12 cellular contexts compared by ENCODE assay signal in the genomic region with DNA sequence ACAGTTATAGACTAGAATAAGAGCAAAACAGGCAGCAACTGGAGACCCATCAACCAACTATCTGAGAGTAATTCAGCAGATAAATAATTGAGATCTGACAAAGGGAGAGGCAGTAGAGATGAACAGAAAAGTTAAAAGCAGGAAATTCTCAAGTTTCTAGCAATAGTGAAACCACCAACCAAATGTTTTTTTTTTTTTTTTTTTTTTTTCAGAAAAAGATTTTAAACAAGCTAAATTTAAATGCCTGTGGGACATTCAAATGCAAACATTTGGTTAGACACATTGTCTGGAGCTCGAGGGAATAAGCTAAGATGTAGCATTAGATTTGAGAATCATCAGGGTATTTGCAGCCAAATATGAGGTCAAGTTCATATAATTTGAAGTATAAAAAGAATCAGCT. TPM values are rescaled to one million over a fixed set of nuclear protein-coding genes. Genes with fewer than 3 reads are reported as not detected.
DNase-seq lines count a peak whose midpoint lies in the region; ATAC-seq and TF ChIP-seq lines count a peak whose summit lies in the region.
"Had no signal": no experiment of that assay in that cellular context is flagged by ENCODE, and none has a peak within 500 bp of the region (broad histone marks: within the 10 kb centered on the region; RNA-seq: fewer than 3 reads in every experiment).

No MANE protein-coding gene starts in this region.

- peaks cover 0 to 4% (median 0%) of the 10 kb centered on the region in 3 experiments for H3K36me3 ChIP-seq in naive thymus-derived CD4-positive, alpha-beta T cell (ENCODE audit: control insufficient read depth in 2 of 3, insufficient read depth in 3 of 3, low read length in 3 of 3)

- intact Hi-C loops in CD4-positive, alpha-beta T cell (cut with DNase I, micrococcal nuclease), result loop anchor here in 1 of 2 experiments (5.0 kb wide), 1 partner anchor 33 kb away; no protein-coding TSS in a partner anchor
- intact Hi-C loops in naive thymus-derived CD4-positive, alpha-beta T cell (cut with micrococcal nuclease), result loop anchor here (1.0 to 5.0 kb wide), 4 partner anchors 14 to 33 kb away; a partner anchor contains a TSS

- no peak for TF ChIP-seq CTCF in CD4-positive, alpha-beta T cell (IDR thresholded peaks at IDR 0.05)
- no peak for TF ChIP-seq CTCF in HFFc6 (IDR thresholded peaks at IDR 0.05)

- no peaks in the 10 kb centered on the region for H3K9me3 Mint-ChIP-seq in CD4-positive, alpha-beta T cell
- no peaks in the 10 kb centered on the region for H3K9me3 Mint-ChIP-seq in HFFc6
- no peaks in the 10 kb centered on the region for H3K9me3 Mint-ChIP-seq in activated naive CD8-positive, alpha-beta T cell treated with anti-CD3 and anti-CD28 coated beads for 36 hours
- no peaks in the 10 kb centered on the region for H3K9me3 Mint-ChIP-seq in naive thymus-derived CD4-positive, alpha-beta T cell
- H3K9me3 Mint-ChIP-seq: neural crest cell; stimulated activated naive CD8-positive, alpha-beta T cell treated with anti-CD3 and anti-CD28 coated beads, Interleukin-15, amount 100 ng/mL, for 72 hours; WTC11 had no signal

- no peak overlapping the region for H3K4me3 ChIP-seq in naive thymus-derived CD4-positive, alpha-beta T cell (ENCODE audit: low read length)

- H3K4me1 ChIP-seq in naive thymus-derived CD4-positive, alpha-beta T cell (ENCODE audit: control insufficient read depth in 2 of 2, insufficient read depth in 2 of 2, low read length in 2 of 2), result peaks cover 24 to 38% of the 10 kb centered on the region in 2 donors

- H3K27me3 Mint-ChIP-seq in CD4-positive, alpha-beta T cell, result no peaks in the 10 kb centered on the region
- H3K27me3 Mint-ChIP-seq in HFFc6 (ENCODE audit: insufficient read depth), result no peaks in the 10 kb centered on the region; the same call in 1 of the 2 replicates
- H3K27me3 Mint-ChIP-seq in activated naive CD8-positive, alpha-beta T cell treated with anti-CD3 and anti-CD28 coated beads for 36 hours, result no peaks in the 10 kb centered on the region
- H3K27me3 Mint-ChIP-seq in naive thymus-derived CD4-positive, alpha-beta T cell, result no peaks in the 10 kb centered on the region
- H3K27me3 Mint-ChIP-seq: stimulated activated naive CD8-positive, alpha-beta T cell treated with anti-CD3 and anti-CD28 coated beads, Interleukin-15, amount 100 ng/mL, for 72 hours had no signal

- peaks cover 39% of the 10 kb centered on the region for H3K36me3 Mint-ChIP-seq in CD4-positive, alpha-beta T cell (ENCODE audit: low read depth)
- H3K36me3 Mint-ChIP-seq in HFFc6 (ENCODE audit: low read depth), result peaks cover 6% of the 10 kb centered on the region
- H3K36me3 Mint-ChIP-seq in activated naive CD8-positive, alpha-beta T cell treated with anti-CD3 and anti-CD28 coated beads for 36 hours, result peaks cover 40% of the 10 kb centered on the region
- peaks cover 0 to 21% (median 7%) of the 10 kb centered on the region in 5 donors for H3K36me3 Mint-ChIP-seq in naive thymus-derived CD4-positive, alpha-beta T cell

- CTCF ChIA-PET in CD4-positive, alpha-beta T cell (lab: Charles Lee), result interaction anchor here (1.3 to 2.5 kb wide), 2 partner anchors 14 to 80 kb away, joined by 3 to 11 read pairs; a partner anchor contains a TSS
- CTCF ChIA-PET in naive thymus-derived CD4-positive, alpha-beta T cell (lab: Charles Lee), result interaction anchor here (0.7 to 1.4 kb wide), 5 partner anchors 70 to 287 kb away, joined by 3 to 6 read pairs (median 3); a partner anchor contains a TSS

- no peak for DNase-seq in CD4-positive, alpha-beta T cell
- no peak for DNase-seq in HFFc6
- no peak for DNase-seq in activated naive CD8-positive, alpha-beta T cell treated with anti-CD3 and anti-CD28 coated beads for 36 hours
- DNase-seq in naive thymus-derived CD4-positive, alpha-beta T cell, result peak in 4 of 9 donors; percentile 14 to 30 (median 21)
- DNase-seq in SW 1271 (lab: John Stamatoyannopoulos, UW), result no peak
- DNase-seq in RPMI8226, result no peak
- DNase-seq in amygdala (lab: John Stamatoyannopoulos, UW), result no peak
- DNase-seq: NCI-H2081; stimulated activated naive CD8-positive, alpha-beta T cell treated with anti-CD3 and anti-CD28 coated beads, Interleukin-15, amount 100 ng/mL, for 72 hours had no signal

- H3K4me3 Mint-ChIP-seq in CD4-positive, alpha-beta T cell, result peak overlapping the region; percentile 87
- peak overlapping the region; percentile 65 for H3K4me3 Mint-ChIP-seq in HFFc6
- H3K4me3 Mint-ChIP-seq in activated naive CD8-positive, alpha-beta T cell treated with anti-CD3 and anti-CD28 coated beads for 36 hours, result peak overlapping the region; percentile 25
- H3K4me3 Mint-ChIP-seq in naive thymus-derived CD4-positive, alpha-beta T cell, result peak overlapping the region in 9 of 10 donors; percentile 47 to 82 (median 74)
- H3K4me3 Mint-ChIP-seq: neural crest cell, WTC11 had no signal

- ATAC-seq in CD4-positive, alpha-beta T cell (ENCODE audit: poor library complexity), result peak; percentile 11
- ATAC-seq in naive thymus-derived CD4-positive, alpha-beta T cell, result no peak
- ATAC-seq: stimulated activated naive CD8-positive, alpha-beta T cell treated with anti-CD3 and anti-CD28 coated beads, Interleukin-15, amount 100 ng/mL, for 72 hours; WTC11 had no signal

- H3K4me1 Mint-ChIP-seq in CD4-positive, alpha-beta T cell (ENCODE audit: low read depth), result peaks cover 66% of the 10 kb centered on the region
- H3K4me1 Mint-ChIP-seq in HFFc6 (ENCODE audit: low read depth), result peaks cover 56% of the 10 kb centered on the region
- H3K4me1 Mint-ChIP-seq in activated naive CD8-positive, alpha-beta T cell treated with anti-CD3 and anti-CD28 coated beads for 36 hours, result peaks cover 51% of the 10 kb centered on the region
- H3K4me1 Mint-ChIP-seq in naive thymus-derived CD4-positive, alpha-beta T cell, result peaks cover 39 to 79% (median 68%) of the 10 kb centered on the region in 7 donors

- no peak overlapping the region for H3K27ac ChIP-seq in CD4-positive, alpha-beta T cell (ENCODE audit: low read depth, low read length)
- H3K27ac ChIP-seq in naive thymus-derived CD4-positive, alpha-beta T cell (ENCODE audit: low read depth, low read length), result peak overlapping the region; percentile 60
- H3K27ac ChIP-seq: epithelial cell of prostate had no signal

- no peaks in the 10 kb centered on the region for H3K9me3 ChIP-seq in CD4-positive, alpha-beta T cell (ENCODE audit: control insufficient read depth, low read length)
- H3K9me3 ChIP-seq in naive thymus-derived CD4-positive, alpha-beta T cell (ENCODE audit: control insufficient read depth in 2 of 3, low read length in 3 of 3), result no peaks in the 10 kb centered on the region

- H3K27ac Mint-ChIP-seq in CD4-positive, alpha-beta T cell, result peak overlapping the region; percentile 91
- H3K27ac Mint-ChIP-seq in HFFc6, result peak overlapping the region; percentile 81
- H3K27ac Mint-ChIP-seq in activated naive CD8-positive, alpha-beta T cell treated with anti-CD3 and anti-CD28 coated beads for 36 hours, result peak overlapping the region; percentile 71
- H3K27ac Mint-ChIP-seq in naive thymus-derived CD4-positive, alpha-beta T cell, result peak overlapping the region; percentile 20 to 94 (median 84)
- H3K27ac Mint-ChIP-seq: stimulated activated naive CD8-positive, alpha-beta T cell treated with anti-CD3 and anti-CD28 coated beads, Interleukin-15, amount 100 ng/mL, for 72 hours had no signal

- H3K27me3 ChIP-seq in CD4-positive, alpha-beta T cell (ENCODE audit: control insufficient read depth, insufficient read depth, low read length), result no peaks in the 10 kb centered on the region
- H3K27me3 ChIP-seq in naive thymus-derived CD4-positive, alpha-beta T cell (ENCODE audit: control insufficient read depth in 2 of 2, insufficient read depth in 2 of 2, low read length in 2 of 2), result no peaks in the 10 kb centered on the region

- POLR2A ChIA-PET in CD4-positive, alpha-beta T cell (lab: Charles Lee), result interaction anchor here (0.8 to 5.7 kb wide), 9 partner anchors 9 to 121 kb away, joined by 3 to 70 read pairs (median 4); a partner anchor contains a TSS
- POLR2A ChIA-PET in naive thymus-derived CD4-positive, alpha-beta T cell (lab: Charles Lee), result interaction anchor here (0.6 to 7.4 kb wide), 5 partner anchors 8 to 79 kb away, joined by 3 to 39 read pairs (median 10); a partner anchor contains a TSS

RNA-seq across cellular contexts. Expression of a gene that starts 16.4 kb away (rescaled TPM):
- total RNA-seq in CD4-positive, alpha-beta T cell, result 10 to 100 TPM; 60.8 to 62.9 TPM
- total RNA-seq in HFFc6 (2021; fragmentation: NEBNext Ultra II Directional; extraction: Animal tissue kit (Norgen Biotek cat#: 25700)), result 10 to 100 TPM; 37.7 to 42.3 (median 40.8) TPM
- total RNA-seq in activated naive CD8-positive, alpha-beta T cell treated with anti-CD3 and anti-CD28 coated beads for 36 hours, result 10 to 100 TPM; 54.9 to 56.5 TPM
- 10 to 100 TPM; 45.4 to 56.9 (median 49.2) TPM for total RNA-seq in naive thymus-derived CD4-positive, alpha-beta T cell
- 1 to 10 TPM; 2.7 to 3.5 TPM for polyA plus RNA-seq in naive thymus-derived CD4-positive, alpha-beta T cell

Comparison
In these comparisons a context has a peak if more than half of its experiments do, and no peak if none do; other contexts are left out.
1. H3K4me3 Mint-ChIP-seq: peak in every context shown above with its lines; median percentile 87 in CD4-positive, alpha-beta T cell; 74 in naive thymus-derived CD4-positive, alpha-beta T cell; 65 in HFFc6; 25 in activated naive CD8-positive, alpha-beta T cell treated with anti-CD3 and anti-CD28 coated beads for 36 hours.